8 cellular contexts compared by ENCODE assay signal in the genomic region with DNA sequence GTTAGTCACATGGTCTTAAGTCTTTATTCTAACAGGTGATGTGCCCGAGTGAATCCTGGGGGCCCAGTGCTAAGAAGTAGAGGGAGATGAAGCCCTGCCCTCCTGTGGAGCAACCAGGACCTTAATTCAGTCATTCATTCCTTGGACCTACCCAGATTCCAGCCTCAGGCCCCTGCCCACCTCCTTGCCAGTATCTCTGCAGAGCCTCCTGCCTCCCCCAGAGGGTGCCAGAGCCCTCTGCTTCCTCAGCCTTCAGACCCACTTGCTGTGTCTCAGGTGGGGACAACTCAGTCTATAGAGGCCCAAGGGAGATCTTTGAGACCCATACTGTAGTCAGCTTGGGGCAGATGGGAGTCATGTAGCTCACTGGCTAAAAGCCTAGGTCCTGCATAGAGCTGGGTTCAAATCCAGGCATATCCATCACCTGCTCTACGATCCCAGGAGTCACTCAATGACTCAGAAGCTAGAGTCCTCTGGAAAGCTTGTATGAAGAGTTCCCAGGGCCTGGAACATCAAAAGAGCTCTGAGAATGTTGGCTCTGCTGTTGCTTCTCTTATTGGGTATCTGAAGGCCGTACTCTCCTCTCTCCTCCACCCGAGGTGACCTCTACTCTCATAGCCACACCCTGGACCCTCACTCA. TPM values are rescaled to one million over a fixed set of nuclear protein-coding genes. Genes with fewer than 3 reads are reported as not detected.
DNase-seq lines count a peak whose midpoint lies in the region; ATAC-seq and TF ChIP-seq lines count a peak whose summit lies in the region.

No MANE protein-coding gene starts in this region.

- H3K4me1 Mint-ChIP-seq in WTC11, result peaks cover 8% of the 10 kb centered on the region
- H3K4me1 Mint-ChIP-seq in progenitor cell of endocrine pancreas (ENCODE audit: low read depth), result no peaks in the 10 kb centered on the region

- H3K9me3 Mint-ChIP-seq in WTC11, result peaks cover 4% of the 10 kb centered on the region; the same call in 1 of the 2 replicates
- no peaks in the 10 kb centered on the region for H3K9me3 Mint-ChIP-seq in progenitor cell of endocrine pancreas (ENCODE audit: low read depth)

- TF ChIP-seq CTCF in 22Rv1 (IDR thresholded peaks at IDR 0.05), result peak; percentile 81
- peak; percentile 41; the same call in 1 of the 2 replicates for TF ChIP-seq CTCF in WTC11 (IDR thresholded peaks at IDR 0.05)
- TF ChIP-seq CTCF in progenitor cell of endocrine pancreas (IDR thresholded peaks at IDR 0.05; ENCODE audit: unreplicated experiment), result peak; percentile 74
- no peak for TF ChIP-seq CTCF in coronary artery (IDR thresholded peaks at IDR 0.05)

- CTCF ChIA-PET in WTC11 (lab: Charles Lee), result interaction anchor here (0.6 to 3.6 kb wide), 30 partner anchors 10 to 369 kb away, joined by 3 to 88 read pairs (median 4); partner anchors contain the start of genes ADISSP, CENPB, MAVS and SPEF1

- H3K27me3 Mint-ChIP-seq in WTC11 (ENCODE audit: low read depth) (no peaks in the 10 kb centered on the region), progenitor cell of endocrine pancreas (peaks cover 21% of the 10 kb centered on the region)

- H3K4me3 Mint-ChIP-seq in WTC11 (no peak overlapping the region), progenitor cell of endocrine pancreas (ENCODE audit: low read depth) (no peak overlapping the region)

- H3K4me3 ChIP-seq in coronary artery, result no peak overlapping the region

- H3K27ac ChIP-seq in 22Rv1 (no peak overlapping the region), coronary artery (no peak overlapping the region)

- H3K27ac Mint-ChIP-seq in WTC11 (0 out of 2 replicates have a peak overlapping the region, but pooled peaks have one; percentile 8), progenitor cell of endocrine pancreas (no peak overlapping the region)

- ATAC-seq in WTC11 (peak; percentile 98), GM18870 (IDR thresholded peaks at IDR 0.05; ENCODE audit: unreplicated experiment) (no peak)

- DNase-seq in ELF-1 (ENCODE audit: low read depth, low spot score), result peak; percentile 75
- peak; percentile 28 for DNase-seq in MV-4-11 (lab: John Stamatoyannopoulos, UW)
- peak; percentile 70 for DNase-seq in WTC11 (ENCODE audit: low spot score)
- peak; percentile 39 for DNase-seq in germinal center (ENCODE audit: low spot score)
- peak; percentile 25 for DNase-seq in progenitor cell of endocrine pancreas (ENCODE audit: low spot score, unreplicated experiment)
- no peak for DNase-seq in coronary artery (ENCODE audit: low spot score)

- POLR2A ChIA-PET in WTC11 (lab: Charles Lee), result no interaction called here

- H3K36me3 Mint-ChIP-seq in WTC11 (no peaks in the 10 kb centered on the region), progenitor cell of endocrine pancreas (ENCODE audit: insufficient read depth) (no peaks in the 10 kb centered on the region)

TF ChIP-seq in WTC11, 78 proteins besides CTCF, POLR2A, EP300 and RAD21:
- TF ChIP-seq, protein P1, sequence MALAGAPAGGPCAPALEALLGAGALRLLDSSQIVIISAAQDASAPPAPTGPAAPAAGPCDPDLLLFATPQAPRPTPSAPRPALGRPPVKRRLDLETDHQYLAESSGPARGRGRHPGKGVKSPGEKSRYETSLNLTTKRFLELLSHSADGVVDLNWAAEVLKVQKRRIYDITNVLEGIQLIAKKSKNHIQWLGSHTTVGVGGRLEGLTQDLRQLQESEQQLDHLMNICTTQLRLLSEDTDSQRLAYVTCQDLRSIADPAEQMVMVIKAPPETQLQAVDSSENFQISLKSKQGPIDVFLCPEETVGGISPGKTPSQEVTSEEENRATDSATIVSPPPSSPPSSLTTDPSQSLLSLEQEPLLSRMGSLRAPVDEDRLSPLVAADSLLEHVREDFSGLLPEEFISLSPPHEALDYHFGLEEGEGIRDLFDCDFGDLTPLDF (CRISPR knock-in tag; IDR thresholded peaks at IDR 0.05), result no peak
- TF ChIP-seq ZNF423 (CRISPR knock-in tag; IDR thresholded peaks at IDR 0.05), result 0 out of 2 replicates have a peak, but pooled peaks have one; percentile 22

RNA-seq across cellular contexts. Expression of gene SIGLEC1, which starts 3.9 kb away (rescaled TPM):
- total RNA-seq in WTC11 (2021) (0.04 to 0.11 TPM in 2 of 3 replicates, not detected in the other), progenitor cell of endocrine pancreas (not detected in 2 replicates)

RNA-seq across cellular contexts. Expression of gene HSPA12B, which starts 16.2 kb away (rescaled TPM):
- total RNA-seq in WTC11 (2021) (6.3 to 8.5 TPM (median 8.2 TPM) in 3 replicates), progenitor cell of endocrine pancreas (not detected in 2 replicates)

RNA-seq across cellular contexts. Expression of gene ADAM33, which starts 34.5 kb away (rescaled TPM):
- 5.3 to 7.1 TPM (median 7.0 TPM) in 3 replicates for total RNA-seq in WTC11 (2021)
- total RNA-seq in progenitor cell of endocrine pancreas, result 0.47 and 0.67 TPM in 2 replicates

RNA-seq across cellular contexts. Expression of gene ADISSP, which starts 51.2 kb away (rescaled TPM):
- 109 to 129 TPM (median 113 TPM) in 3 replicates for total RNA-seq in WTC11 (2021)
- total RNA-seq in progenitor cell of endocrine pancreas, result 18.9 and 20.2 TPM in 2 replicates

RNA-seq across cellular contexts. Expression of gene GFRA4, which starts 53.1 kb away (rescaled TPM):
- total RNA-seq in WTC11 (2021) (not detected in 3 replicates), progenitor cell of endocrine pancreas (not detected in 2 replicates)
